29 cellular contexts compared by ENCODE assay signal in genomic region chr7:8669501-8669851, GRCh38.
"Had no signal": no experiment of that assay in that cellular context is flagged by ENCODE, and none has a peak within 500 bp of the region (broad histone marks: within the 10 kb centered on the region; RNA-seq: fewer than 3 reads in every experiment).

No MANE protein-coding gene starts in this region.

- H3K4me3 Mint-ChIP-seq: stimulated activated effector memory CD8-positive, alpha-beta T cell treated with anti-CD3 and anti-CD28 coated beads, Interleukin-12 subunit alpha, Interleukin-12 subunit beta, amount 100 ng/mL, for 72 hours; stimulated activated memory B cell treated with anti-CD40 and anti-IgM and Interleukin-4, amounts not matched to agents 10 μg/mL and 1 μg/mL and 100 μg/mL, for 72 hours; stimulated activated naive B cell treated with anti-CD40 and anti-IgM and Interleukin-4, amounts not matched to agents 10 μg/mL and 1 μg/mL and 100 μg/mL, for 72 hours; stimulated activated naive CD8-positive, alpha-beta T cell treated with anti-CD3 and anti-CD28 coated beads, Interleukin-15, amount 100 ng/mL, for 72 hours; stimulated activated naive CD8-positive, alpha-beta T cell treated with anti-CD3 and anti-CD28 coated beads, Interleukin-15, Interleukin-2, amounts not matched to agents 100 ng/mL and 50 ng/mL, for 24 hours; type B pancreatic cell had no signal

- FAIRE-seq: urothelium cell line had no signal

- H3K4me1 Mint-ChIP-seq: stimulated activated effector memory CD8-positive, alpha-beta T cell treated with anti-CD3 and anti-CD28 coated beads, Interleukin-12 subunit alpha, Interleukin-12 subunit beta, amount 100 ng/mL, for 72 hours; stimulated activated memory B cell treated with anti-CD40 and anti-IgM and Interleukin-4, amounts not matched to agents 10 μg/mL and 1 μg/mL and 100 μg/mL, for 72 hours; stimulated activated naive B cell treated with anti-CD40 and anti-IgM and Interleukin-4, amounts not matched to agents 10 μg/mL and 1 μg/mL and 100 μg/mL, for 72 hours; stimulated activated naive CD8-positive, alpha-beta T cell treated with anti-CD3 and anti-CD28 coated beads, Interleukin-15, amount 100 ng/mL, for 72 hours had no signal

- H3K36me3 Mint-ChIP-seq: stimulated activated effector memory CD8-positive, alpha-beta T cell treated with anti-CD3 and anti-CD28 coated beads, Interleukin-12 subunit alpha, Interleukin-12 subunit beta, amount 100 ng/mL, for 72 hours; stimulated activated memory B cell treated with anti-CD40 and anti-IgM and Interleukin-4, amounts not matched to agents 10 μg/mL and 1 μg/mL and 100 μg/mL, for 72 hours; stimulated activated naive B cell treated with anti-CD40 and anti-IgM and Interleukin-4, amounts not matched to agents 10 μg/mL and 1 μg/mL and 100 μg/mL, for 72 hours; type B pancreatic cell had no signal

- H3K9me3 ChIP-seq: suprapubic skin, testis, thoracic aorta, thyroid gland, tibial artery, upper lobe of right lung, uterus, vagina had no signal

- H3K36me3 ChIP-seq: stomach, suprapubic skin, thoracic aorta, thyroid gland, tibial artery, tibial nerve, transverse colon, upper lobe of left lung, upper lobe of right lung, uterus, vagina had no signal

- DNase-seq: stimulated activated CD4-positive, alpha-beta T cell treated with anti-CD3 and anti-CD28 coated beads, Interleukin-2, amount 100 ng/mL, for 48 hours; stimulated activated CD4-positive, alpha-beta T cell treated with anti-CD3 and anti-CD28 coated beads, Interleukin-4, amount 100 ng/mL, for 1 hour; stimulated activated CD4-positive, alpha-beta T cell treated with anti-CD3 and anti-CD28 coated beads, Interleukin-4, amount 100 ng/mL, for 24 hours; stimulated activated CD4-positive, alpha-beta T cell treated with anti-CD3 and anti-CD28 coated beads, Interleukin-4, amount 100 ng/mL, for 4 hours; stimulated activated CD8-positive, alpha-beta memory T cell treated with anti-CD3 and anti-CD28 coated beads, Interleukin-4, amount 100 ng/mL, for 48 hours; stimulated activated naive B cell treated with anti-CD40 and anti-IgM and Interleukin-4, amounts not matched to agents 10 μg/mL and 1 μg/mL and 100 μg/mL, for 72 hours; stimulated activated naive CD4-positive, alpha-beta T cell; stimulated activated naive CD4-positive, alpha-beta T cell treated with Interleukin-2 at 50 U/mL for 16 hours; stimulated activated naive CD8-positive, alpha-beta T cell treated with anti-CD3 and anti-CD28 coated beads, Interleukin-15, amount 100 ng/mL, for 72 hours; stimulated activated naive CD8-positive, alpha-beta T cell treated with anti-CD3 and anti-CD28 coated beads, Interleukin-15, Interleukin-2, amounts not matched to agents 100 U/mL and 50 U/mL, for 24 hours; stomach; substantia nigra; testis; thyroid gland; tibial artery; transverse colon; trophoblast cell; upper lobe of right lung; uterus had no signal

- H3K27ac ChIP-seq: stomach, suprapubic skin, testis, thoracic aorta, thyroid gland, tibial artery, tibial nerve, transverse colon, upper lobe of left lung, upper lobe of right lung, uterus, vagina had no signal

- ATAC-seq: stimulated activated memory B cell treated with anti-CD40 and anti-IgM and Interleukin-4, amounts not matched to agents 10 μg/mL and 1 μg/mL and 100 μg/mL, for 72 hours; stimulated activated naive B cell treated with anti-CD40 and anti-IgM and Interleukin-4, amounts not matched to agents 10 μg/mL and 1 μg/mL and 100 μg/mL, for 72 hours; stimulated activated naive CD8-positive, alpha-beta T cell treated with anti-CD3 and anti-CD28 coated beads, Interleukin-15, Interleukin-2, amounts not matched to agents 100 U/mL and 50 U/mL, for 24 hours had no signal

- H3K4me3 ChIP-seq: stomach, suprapubic skin, testis, thoracic aorta, thyroid gland, tibial artery, tibial nerve, transverse colon, upper lobe of left lung, upper lobe of right lung, uterus, vagina had no signal

- H3K4me1 ChIP-seq: stomach, suprapubic skin, testis, thyroid gland, tibial artery, tibial nerve, transverse colon, upper lobe of left lung, upper lobe of right lung, uterus, vagina had no signal

- H3K27me3 ChIP-seq: stomach, suprapubic skin, testis, thyroid gland, tibial artery, tibial nerve, transverse colon, upper lobe of left lung, upper lobe of right lung, uterus, vagina had no signal

- H3K27me3 Mint-ChIP-seq: stimulated activated memory B cell treated with anti-CD40 and anti-IgM and Interleukin-4, amounts not matched to agents 10 μg/mL and 1 μg/mL and 100 μg/mL, for 72 hours; stimulated activated naive B cell treated with anti-CD40 and anti-IgM and Interleukin-4, amounts not matched to agents 10 μg/mL and 1 μg/mL and 100 μg/mL, for 72 hours; stimulated activated naive CD8-positive, alpha-beta T cell treated with anti-CD3 and anti-CD28 coated beads, Interleukin-15, amount 100 ng/mL, for 72 hours; stimulated activated naive CD8-positive, alpha-beta T cell treated with anti-CD3 and anti-CD28 coated beads, Interleukin-15, Interleukin-2, amounts not matched to agents 100 ng/mL and 50 ng/mL, for 24 hours had no signal

- H3K27ac Mint-ChIP-seq: stimulated activated effector memory CD8-positive, alpha-beta T cell treated with anti-CD3 and anti-CD28 coated beads, Interleukin-12 subunit alpha, Interleukin-12 subunit beta, amount 100 ng/mL, for 72 hours; stimulated activated memory B cell treated with anti-CD40 and anti-IgM and Interleukin-4, amounts not matched to agents 10 μg/mL and 1 μg/mL and 100 μg/mL, for 72 hours; stimulated activated naive B cell treated with anti-CD40 and anti-IgM and Interleukin-4, amounts not matched to agents 10 μg/mL and 1 μg/mL and 100 μg/mL, for 72 hours; stimulated activated naive CD8-positive, alpha-beta T cell treated with anti-CD3 and anti-CD28 coated beads, Interleukin-15, amount 100 ng/mL, for 72 hours; stimulated activated naive CD8-positive, alpha-beta T cell treated with anti-CD3 and anti-CD28 coated beads, Interleukin-15, Interleukin-2, amounts not matched to agents 100 ng/mL and 50 ng/mL, for 24 hours; type B pancreatic cell had no signal
